6 cellular contexts compared by ENCODE assay signal in genomic region chr16:2515180-2515803, GRCh38. TPM values are rescaled to one million over a fixed set of nuclear protein-coding genes. Genes with fewer than 3 reads are reported as not detected.
DNase-seq lines count a peak whose midpoint lies in the region; ATAC-seq and TF ChIP-seq lines count a peak whose summit lies in the region.

No MANE protein-coding gene starts in this region.

- POLR2A ChIA-PET in HEK293 (lab: Yijun Ruan, JAX), result interaction anchor here (0.7 to 2.0 kb wide), 4 partner anchors 18 to 360 kb away, joined by 5 to 6 read pairs (median 6); partner anchors contain the start of genes PDPK1 and TRAF7

- H3K27ac Mint-ChIP-seq in brain, result peak overlapping the region; percentile 89 to 95 (median 92)

- H3K36me3 Mint-ChIP-seq in brain, result peaks cover 8% of the 10 kb centered on the region

- no peaks in the 10 kb centered on the region for H3K9me2 ChIP-seq in neural cell (ENCODE audit: insufficient read depth, low read length)

- H3K36me3 ChIP-seq in HEK293 (ENCODE audit: control insufficient read depth in 2 of 2, insufficient read depth in 1 of 2, low read length in 2 of 2) (peaks cover 0 to 31% of the 10 kb centered on the region in 2 experiments; a peak in 1 of 3 replicates), neural cell (ENCODE audit: insufficient read depth, low read length) (no peaks in the 10 kb centered on the region)

- H3K9me3 ChIP-seq in HEK293 (ENCODE audit: control insufficient read depth, insufficient read depth, low read depth, low read length) (no peaks in the 10 kb centered on the region), neural cell (ENCODE audit: low read length) (no peaks in the 10 kb centered on the region)

- CTCF ChIA-PET in HEK293 (lab: Yijun Ruan, JAX), result interaction anchor here (0.6 to 5.6 kb wide), 3 partner anchors 14 to 412 kb away, joined by 4 to 27 read pairs (median 4); no protein-coding TSS in a partner anchor

- peaks cover 43% of the 10 kb centered on the region for H3K79me2 ChIP-seq in neural cell (replicated peaks; ENCODE audit: insufficient read depth, low read length)

- TF ChIP-seq EP300 in neural cell (conservative IDR thresholded peaks at IDR 0.05; ENCODE audit: poor library complexity, severe bottlenecking), result no peak

- H2AFZ ChIP-seq in neural cell (ENCODE audit: low read depth, low read length), result no peak overlapping the region

- H3K27me3 ChIP-seq in neural cell (ENCODE audit: insufficient read depth, low read depth, low read length), result no peaks in the 10 kb centered on the region

- peaks cover 7% of the 10 kb centered on the region for H3K27me3 Mint-ChIP-seq in brain

- H3K4me1 Mint-ChIP-seq in brain, result peaks cover 76% of the 10 kb centered on the region

- DNase-seq in GM20000 (ENCODE audit: low spot score), result no peak
- DNase-seq in NCI-H1105 (lab: John Stamatoyannopoulos, UW), result no peak

- no peaks in the 10 kb centered on the region for H3F3A ChIP-seq in neural cell (ENCODE audit: insufficient read depth, low read length, poor library complexity, severe bottlenecking)

- TF ChIP-seq CTCF in HEK293 (tag by site-specific recombination; IDR thresholded peaks at IDR 0.05) (no peak), brain (conservative IDR thresholded peaks at IDR 0.05) (no peak), neural cell (IDR thresholded peaks at IDR 0.05; ENCODE audit: poor library complexity, severe bottlenecking) (no peak), GM20000 (IDR thresholded peaks at IDR 0.05; ENCODE audit: extremely low read depth, missing control alignments) (no peak)

- H3K4me2 ChIP-seq in neural cell (ENCODE audit: low read length), result peak overlapping the region; percentile 94

- peak overlapping the region; percentile 96 for H3K9ac ChIP-seq in neural cell (ENCODE audit: low read length)

- H3K4me3 Mint-ChIP-seq in brain, result peak overlapping the region; percentile 87 to 93 (median 91)

- H3K27ac ChIP-seq in HEK293 (ENCODE audit: extremely low read depth, low read depth, low read length) (peak overlapping the region; percentile 69), neural cell (ENCODE audit: low read length) (peak overlapping the region; percentile 98)

- peaks cover 0 to 4% (median 0%) of the 10 kb centered on the region in 5 experiments for H3K9me3 Mint-ChIP-seq in brain

- H3K4me1 ChIP-seq in HEK293 (ENCODE audit: control insufficient read depth, insufficient read depth, low read length), result peaks cover 3% of the 10 kb centered on the region

- H3K4me3 ChIP-seq in HEK293 (ENCODE audit: low read depth, low read length) (peak overlapping the region; percentile 90), neural cell (ENCODE audit: low read length) (peak overlapping the region; percentile 92)

- no peak for ATAC-seq in HG02938 (IDR thresholded peaks at IDR 0.05; ENCODE audit: unreplicated experiment)

- peaks cover 39% of the 10 kb centered on the region for H4K20me1 ChIP-seq in neural cell (ENCODE audit: insufficient read depth)

- no peak for TF ChIP-seq RAD21 in neural cell (conservative IDR thresholded peaks at IDR 0.05)

TF ChIP-seq in HEK293, 187 proteins besides CTCF, POLR2A, EP300 and RAD21:
- peak; percentile 63; the same call in 1 of the 2 replicates for TF ChIP-seq SCRT1 (tag by site-specific recombination; IDR thresholded peaks at IDR 0.05; ENCODE audit: borderline replicate concordance)
- TF ChIP-seq REPIN1 (tag by site-specific recombination; IDR thresholded peaks at IDR 0.05; ENCODE audit: low read depth), result no peak
- TF ChIP-seq SCRT2 (tag by site-specific recombination; IDR thresholded peaks at IDR 0.05), result peak; percentile 81
- peak; percentile 72; the same call in 1 of the 2 replicates for TF ChIP-seq ZBTB48 (tag by site-specific recombination; IDR thresholded peaks at IDR 0.05)
- TF ChIP-seq, protein P1, sequence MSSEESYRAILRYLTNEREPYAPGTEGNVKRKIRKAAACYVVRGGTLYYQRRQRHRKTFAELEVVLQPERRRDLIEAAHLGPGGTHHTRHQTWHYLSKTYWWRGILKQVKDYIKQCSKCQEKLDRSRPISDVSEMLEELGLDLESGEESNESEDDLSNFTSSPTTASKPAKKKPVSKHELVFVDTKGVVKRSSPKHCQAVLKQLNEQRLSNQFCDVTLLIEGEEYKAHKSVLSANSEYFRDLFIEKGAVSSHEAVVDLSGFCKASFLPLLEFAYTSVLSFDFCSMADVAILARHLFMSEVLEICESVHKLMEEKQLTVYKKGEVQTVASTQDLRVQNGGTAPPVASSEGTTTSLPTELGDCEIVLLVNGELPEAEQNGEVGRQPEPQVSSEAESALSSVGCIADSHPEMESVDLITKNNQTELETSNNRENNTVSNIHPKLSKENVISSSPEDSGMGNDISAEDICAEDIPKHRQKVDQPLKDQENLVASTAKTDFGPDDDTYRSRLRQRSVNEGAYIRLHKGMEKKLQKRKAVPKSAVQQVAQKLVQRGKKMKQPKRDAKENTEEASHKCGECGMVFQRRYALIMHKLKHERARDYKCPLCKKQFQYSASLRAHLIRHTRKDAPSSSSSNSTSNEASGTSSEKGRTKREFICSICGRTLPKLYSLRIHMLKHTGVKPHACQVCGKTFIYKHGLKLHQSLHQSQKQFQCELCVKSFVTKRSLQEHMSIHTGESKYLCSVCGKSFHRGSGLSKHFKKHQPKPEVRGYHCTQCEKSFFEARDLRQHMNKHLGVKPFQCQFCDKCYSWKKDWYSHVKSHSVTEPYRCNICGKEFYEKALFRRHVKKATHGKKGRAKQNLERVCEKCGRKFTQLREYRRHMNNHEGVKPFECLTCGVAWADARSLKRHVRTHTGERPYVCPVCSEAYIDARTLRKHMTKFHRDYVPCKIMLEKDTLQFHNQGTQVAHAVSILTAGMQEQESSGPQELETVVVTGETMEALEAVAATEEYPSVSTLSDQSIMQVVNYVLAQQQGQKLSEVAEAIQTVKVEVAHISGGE (tag by site-specific recombination; conservative IDR thresholded peaks at IDR 0.05; ENCODE audit: low read depth), result no peak

TF ChIP-seq in neural cell, 6 proteins besides CTCF, POLR2A, EP300 and RAD21:
- TF ChIP-seq, protein P2, sequence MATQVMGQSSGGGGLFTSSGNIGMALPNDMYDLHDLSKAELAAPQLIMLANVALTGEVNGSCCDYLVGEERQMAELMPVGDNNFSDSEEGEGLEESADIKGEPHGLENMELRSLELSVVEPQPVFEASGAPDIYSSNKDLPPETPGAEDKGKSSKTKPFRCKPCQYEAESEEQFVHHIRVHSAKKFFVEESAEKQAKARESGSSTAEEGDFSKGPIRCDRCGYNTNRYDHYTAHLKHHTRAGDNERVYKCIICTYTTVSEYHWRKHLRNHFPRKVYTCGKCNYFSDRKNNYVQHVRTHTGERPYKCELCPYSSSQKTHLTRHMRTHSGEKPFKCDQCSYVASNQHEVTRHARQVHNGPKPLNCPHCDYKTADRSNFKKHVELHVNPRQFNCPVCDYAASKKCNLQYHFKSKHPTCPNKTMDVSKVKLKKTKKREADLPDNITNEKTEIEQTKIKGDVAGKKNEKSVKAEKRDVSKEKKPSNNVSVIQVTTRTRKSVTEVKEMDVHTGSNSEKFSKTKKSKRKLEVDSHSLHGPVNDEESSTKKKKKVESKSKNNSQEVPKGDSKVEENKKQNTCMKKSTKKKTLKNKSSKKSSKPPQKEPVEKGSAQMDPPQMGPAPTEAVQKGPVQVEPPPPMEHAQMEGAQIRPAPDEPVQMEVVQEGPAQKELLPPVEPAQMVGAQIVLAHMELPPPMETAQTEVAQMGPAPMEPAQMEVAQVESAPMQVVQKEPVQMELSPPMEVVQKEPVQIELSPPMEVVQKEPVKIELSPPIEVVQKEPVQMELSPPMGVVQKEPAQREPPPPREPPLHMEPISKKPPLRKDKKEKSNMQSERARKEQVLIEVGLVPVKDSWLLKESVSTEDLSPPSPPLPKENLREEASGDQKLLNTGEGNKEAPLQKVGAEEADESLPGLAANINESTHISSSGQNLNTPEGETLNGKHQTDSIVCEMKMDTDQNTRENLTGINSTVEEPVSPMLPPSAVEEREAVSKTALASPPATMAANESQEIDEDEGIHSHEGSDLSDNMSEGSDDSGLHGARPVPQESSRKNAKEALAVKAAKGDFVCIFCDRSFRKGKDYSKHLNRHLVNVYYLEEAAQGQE (IDR thresholded peaks at IDR 0.05; ENCODE audit: borderline replicate concordance), result no peak
- TF ChIP-seq TAF1 (IDR thresholded peaks at IDR 0.05; ENCODE audit: low read depth) (no peak), MXI1 (conservative IDR thresholded peaks at IDR 0.05; ENCODE audit: poor library complexity, severe bottlenecking) (no peak), EZH2 (IDR thresholded peaks at IDR 0.05; ENCODE audit: borderline replicate concordance, insufficient read depth, low read length, poor library complexity, severe bottlenecking) (no peak), SMC3 (conservative IDR thresholded peaks at IDR 0.05; ENCODE audit: poor library complexity) (no peak), POLR2AphosphoS5 (IDR thresholded peaks at IDR 0.05) (no peak)

RNA-seq across cellular contexts. Expression of gene ATP6V0C, which starts 1.5 kb away (rescaled TPM):
- 403 TPM for polyA plus RNA-seq in brain (ENCODE audit: insufficient read depth, low read depth, low replicate concordance)
- 89.7 and 100 TPM in 2 replicates for polyA plus RNA-seq in neural cell
- 42.8 and 46.3 TPM in 2 replicates for polyA minus RNA-seq in neural cell

RNA-seq across cellular contexts. Expression of gene AMDHD2, which starts 4.9 kb away (rescaled TPM):
- polyA plus RNA-seq in brain (ENCODE audit: insufficient read depth, low read depth, low replicate concordance), result 18.9 TPM
- 50.0 and 80.3 TPM in 2 replicates for polyA plus RNA-seq in neural cell
- 17.0 and 19.5 TPM in 2 replicates for polyA minus RNA-seq in neural cell

RNA-seq across cellular contexts. Expression of gene CEMP1, which starts 15.9 kb away (rescaled TPM):
- polyA plus RNA-seq in brain (ENCODE audit: insufficient read depth, low read depth, low replicate concordance) (not detected), neural cell (0.46 TPM in 1 of 2 replicates, not detected in the other)
- 0.97 and 1.6 TPM in 2 replicates for polyA minus RNA-seq in neural cell

RNA-seq across cellular contexts. Expression of gene PDPK1, which starts 22.5 kb away (rescaled TPM):
- 22.3 TPM for polyA plus RNA-seq in brain (ENCODE audit: insufficient read depth, low read depth, low replicate concordance)
- polyA plus RNA-seq in neural cell, result 18.6 and 20.1 TPM in 2 replicates
- 36.8 and 45.3 TPM in 2 replicates for polyA minus RNA-seq in neural cell

RNA-seq across cellular contexts. Expression of gene TBC1D24, which starts 40.4 kb away (rescaled TPM):
- polyA plus RNA-seq in brain (ENCODE audit: insufficient read depth, low read depth, low replicate concordance) (23.3 TPM), neural cell (27.1 and 30.1 TPM in 2 replicates)
- 43.1 and 46.7 TPM in 2 replicates for polyA minus RNA-seq in neural cell
